Comparison of ENCODE assay signal across 20 cellular contexts in genomic region chr4:52651993-52652672, GRCh38. TPM values are rescaled to one million over a fixed set of nuclear protein-coding genes. Genes with fewer than 3 reads are reported as not detected.
DNase-seq lines count a peak whose midpoint lies in the region; ATAC-seq and TF ChIP-seq lines count a peak whose summit lies in the region.
"Had no signal": no experiment of that assay in that cellular context is flagged by ENCODE, and none has a peak within 500 bp of the region (broad histone marks: within the 10 kb centered on the region; RNA-seq: fewer than 3 reads in every experiment).

No MANE protein-coding gene starts in this region.

- H3K27me3 ChIP-seq in gastrocnemius medialis = no peaks in the 10 kb centered on the region
- H3K27me3 ChIP-seq: sigmoid colon, transverse colon had no signal

- H3K27me3 Mint-ChIP-seq in activated CD4-positive, alpha-beta T cell treated with anti-CD3 and anti-CD28 coated beads, Interleukin-2, amount 10 ng/mL, durations not matched to agents 7 days and 5 days = no peaks in the 10 kb centered on the region
- no peaks in the 10 kb centered on the region for H3K27me3 Mint-ChIP-seq in activated T-helper 17 cell treated with anti-CD3 and anti-CD28 coated beads, Interleukin-2, amount 50 U/mL, for 72 hours
- H3K27me3 Mint-ChIP-seq: dendritic cell treated with granulocyte-macrophage colony-stimulating factor and Interleukin-4, amounts not matched to agents 40 ng/mL and 50 ng/mL, for 4 days had no signal

- in situ Hi-C loops in gastrocnemius medialis (cut with MboI; ENCODE audit: low sequenced_read_pairs in 4 of 4) = loop anchor here in 1 of 4 donors (10.0 kb wide), 1 partner anchor 63 kb away; no protein-coding TSS in a partner anchor

- no peaks in the 10 kb centered on the region for H3K9me3 ChIP-seq in gastrocnemius medialis
- H3K9me3 ChIP-seq: Caco-2, sigmoid colon, transverse colon had no signal

- DNase-seq in activated CD4-positive, alpha-beta T cell treated with anti-CD3 and anti-CD28 coated beads, Interleukin-2, amount 10 ng/mL, durations not matched to agents 7 days and 5 days = no peak
- no peak for DNase-seq in activated CD4-positive, alpha-beta T cell treated with anti-CD3 and anti-CD28 coated beads, Interleukin-2, amount 50 U/mL, for 48 hours
- peak; percentile 24 for DNase-seq in HCEC 1CT
- DNase-seq in gastrocnemius medialis = no peak
- DNase-seq in NCI-H510A treated with DMSO at 0.1 percent for 48 hours (lab: John Stamatoyannopoulos, UW) = no peak
- DNase-seq: activated CD4-positive, alpha-beta T cell treated with anti-CD3 and anti-CD28 coated beads, Interleukin-2, amount 50 U/mL, for 1 hour; Caco-2; DMS79 treated with DMSO at 0.1 percent for 48 hours; H7; NCI-H1105; NCI-H2029; NCI-H69; RPMI8226; sigmoid colon; transverse colon had no signal

- H3K27ac ChIP-seq in gastrocnemius medialis = peak overlapping the region; percentile 40 to 65 (median 56)
- H3K27ac ChIP-seq: sigmoid colon, transverse colon had no signal

- H3K4me1 Mint-ChIP-seq in activated CD4-positive, alpha-beta T cell treated with anti-CD3 and anti-CD28 coated beads, Interleukin-2, amount 10 ng/mL, durations not matched to agents 7 days and 5 days = peaks cover 34% of the 10 kb centered on the region
- peaks cover 31% of the 10 kb centered on the region for H3K4me1 Mint-ChIP-seq in activated T-helper 17 cell treated with anti-CD3 and anti-CD28 coated beads, Interleukin-2, amount 50 U/mL, for 72 hours

- no peak for TF ChIP-seq POLR2A in gastrocnemius medialis (IDR thresholded peaks at IDR 0.05)

- peaks cover 16% of the 10 kb centered on the region for H3K9me3 Mint-ChIP-seq in activated CD4-positive, alpha-beta T cell treated with anti-CD3 and anti-CD28 coated beads, Interleukin-2, amount 10 ng/mL, durations not matched to agents 7 days and 5 days
- H3K9me3 Mint-ChIP-seq in activated T-helper 17 cell treated with anti-CD3 and anti-CD28 coated beads, Interleukin-2, amount 50 U/mL, for 72 hours = no peaks in the 10 kb centered on the region
- H3K9me3 Mint-ChIP-seq: dendritic cell treated with granulocyte-macrophage colony-stimulating factor and Interleukin-4, amounts not matched to agents 40 ng/mL and 50 ng/mL, for 4 days had no signal

- intact Hi-C loops in gastrocnemius medialis (cut with DNase I; ENCODE audit: low total_unique reads) = loop anchor here (10.0 kb wide), 1 partner anchor 1413 kb away; the partner anchor contains the start of gene CHIC2

- H3K4me3 ChIP-seq in gastrocnemius medialis = no peak overlapping the region
- H3K4me3 ChIP-seq: sigmoid colon, transverse colon had no signal

- ATAC-seq in activated T-helper 17 cell treated with anti-CD3 and anti-CD28 coated beads, Interleukin-2, amount 50 U/mL, for 72 hours (replicated peaks) = no peak
- ATAC-seq in gastrocnemius medialis (peak; percentile 66 to 74), HG02870 (IDR thresholded peaks at IDR 0.05; ENCODE audit: unreplicated experiment) (no peak), GM18907 (IDR thresholded peaks at IDR 0.05; ENCODE audit: unreplicated experiment) (no peak)
- ATAC-seq: HepG2 had no signal

- H3K4me3 Mint-ChIP-seq in activated CD4-positive, alpha-beta T cell treated with anti-CD3 and anti-CD28 coated beads, Interleukin-2, amount 10 ng/mL, durations not matched to agents 7 days and 5 days = peak overlapping the region; percentile 10
- peak overlapping the region; percentile 45 for H3K4me3 Mint-ChIP-seq in activated T-helper 17 cell treated with anti-CD3 and anti-CD28 coated beads, Interleukin-2, amount 50 U/mL, for 72 hours
- H3K4me3 Mint-ChIP-seq: dendritic cell treated with granulocyte-macrophage colony-stimulating factor and Interleukin-4, amounts not matched to agents 40 ng/mL and 50 ng/mL, for 4 days had no signal

- H3K4me1 ChIP-seq in gastrocnemius medialis = peaks cover 50 to 51% of the 10 kb centered on the region in 2 donors
- H3K4me1 ChIP-seq: Caco-2 had no signal

- H3K36me3 ChIP-seq in gastrocnemius medialis = no peaks in the 10 kb centered on the region
- H3K36me3 ChIP-seq: sigmoid colon, transverse colon had no signal

- POLR2A ChIA-PET in activated CD4-positive, alpha-beta T cell treated with anti-CD3 and anti-CD28 coated beads, Interleukin-2, amount 10 ng/mL, durations not matched to agents 7 days and 5 days (lab: Charles Lee) = no interaction called here

- H3K27ac Mint-ChIP-seq in activated CD4-positive, alpha-beta T cell treated with anti-CD3 and anti-CD28 coated beads, Interleukin-2, amount 10 ng/mL, durations not matched to agents 7 days and 5 days = peak overlapping the region; percentile 78
- peak overlapping the region; percentile 58 for H3K27ac Mint-ChIP-seq in activated T-helper 17 cell treated with anti-CD3 and anti-CD28 coated beads, Interleukin-2, amount 50 U/mL, for 72 hours
- H3K27ac Mint-ChIP-seq: dendritic cell treated with granulocyte-macrophage colony-stimulating factor and Interleukin-4, amounts not matched to agents 40 ng/mL and 50 ng/mL, for 4 days had no signal

- TF ChIP-seq CTCF in gastrocnemius medialis (IDR thresholded peaks at IDR 0.05 in 4 of 5, conservative IDR thresholded peaks at IDR 0.05 in 1 of 5) = no peak

- CTCF ChIA-PET in activated CD4-positive, alpha-beta T cell treated with anti-CD3 and anti-CD28 coated beads, Interleukin-2, amount 10 ng/mL, durations not matched to agents 7 days and 5 days (lab: Charles Lee) = interaction anchor here (1.0 kb wide), 1 partner anchor 9 kb away, joined by 3 read pairs; no protein-coding TSS in a partner anchor

- peaks cover 26% of the 10 kb centered on the region for H3K36me3 Mint-ChIP-seq in activated CD4-positive, alpha-beta T cell treated with anti-CD3 and anti-CD28 coated beads, Interleukin-2, amount 10 ng/mL, durations not matched to agents 7 days and 5 days (ENCODE audit: low read depth)
- H3K36me3 Mint-ChIP-seq in activated T-helper 17 cell treated with anti-CD3 and anti-CD28 coated beads, Interleukin-2, amount 50 U/mL, for 72 hours (ENCODE audit: low read depth) = peaks cover 6% of the 10 kb centered on the region

RNA-seq across cellular contexts. Expression of gene USP46, which starts 7.0 kb away (rescaled TPM):
- 1 to 10 TPM; 8.7 to 8.9 TPM for total RNA-seq in activated CD4-positive, alpha-beta T cell treated with anti-CD3 and anti-CD28 coated beads, Interleukin-2, amount 10 ng/mL, durations not matched to agents 7 days and 5 days
- total RNA-seq in activated T-helper 17 cell treated with anti-CD3 and anti-CD28 coated beads, Interleukin-2, amount 50 U/mL, for 72 hours = 10 to 100 TPM in 1 of 2 donors, 1 to 10 TPM in 1; 8.6 to 10.1 TPM
- 10 to 100 TPM in 3 of 4 donors, 1 to 10 TPM in 1; 8.9 to 13.2 (median 11.8) TPM for total RNA-seq in gastrocnemius medialis

Comparison
In these comparisons a context has a peak if more than half of its experiments do, and no peak if none do; other contexts are left out.
1. ATAC-seq: peak in gastrocnemius medialis (2 of 2); none in activated T-helper 17 cell treated with anti-CD3 and anti-CD28 coated beads, Interleukin-2, amount 50 U/mL, for 72 hours (single experiment), HG02870 (single experiment) and GM18907 (single experiment).